16 cellular contexts compared by ENCODE assay signal in genomic region chr3:70990723-70991122, GRCh38.
DNase-seq lines count a peak whose midpoint lies in the region; ATAC-seq, FAIRE-seq and TF ChIP-seq lines count a peak whose summit lies in the region.
"Had no signal": no experiment of that assay in that cellular context is flagged by ENCODE, and none has a peak within 500 bp of the region (broad histone marks: within the 10 kb centered on the region; RNA-seq: fewer than 3 reads in every experiment).

No MANE protein-coding gene starts in this region.

- H3K36me3 Mint-ChIP-seq in astrocyte (ENCODE audit: low read depth, unreplicated experiment): peaks cover 23% of the 10 kb centered on the region
- H3K36me3 Mint-ChIP-seq in natural killer cell treated with Interleukin-12 subunit alpha and Interleukin-12 subunit beta and Interleukin-15 and Interleukin-18, amount 100 ng/mL, for 72 hours: peaks cover 15% of the 10 kb centered on the region

- H3K4me1 ChIP-seq in ACC112 (ENCODE audit: control insufficient read depth, insufficient read depth, low read length, unreplicated experiment): peaks cover 41% of the 10 kb centered on the region
- H3K4me1 ChIP-seq in astrocyte (ENCODE audit: insufficient read depth, low read length): peaks cover 37% of the 10 kb centered on the region
- H3K4me1 ChIP-seq in tibial nerve: peaks cover 0 to 21% (median 4%) of the 10 kb centered on the region in 4 donors

- peak overlapping the region; percentile 83 for H3K27ac ChIP-seq in ACC112 (ENCODE audit: low read depth, low read length)
- peak overlapping the region; percentile 66 for H3K27ac ChIP-seq in astrocyte (ENCODE audit: low read depth, low read length)
- H3K27ac ChIP-seq in tibial nerve: peak overlapping the region in 1 of 4 donors; percentile 39
- H3K27ac ChIP-seq: adrenal gland; BLaER1 treated with 17β-estradiol and CSF1 and Interleukin-3, amounts not matched to agents 10 nM and 100 nM had no signal

- H3K4me3 Mint-ChIP-seq in astrocyte (ENCODE audit: unreplicated experiment): no peak overlapping the region
- peak overlapping the region; percentile 56 for H3K4me3 Mint-ChIP-seq in natural killer cell treated with Interleukin-12 subunit alpha and Interleukin-12 subunit beta and Interleukin-15 and Interleukin-18, amount 100 ng/mL, for 72 hours

- no peaks in the 10 kb centered on the region for H3K9me3 ChIP-seq in astrocyte (ENCODE audit: insufficient read depth, low read depth, low read length)
- H3K9me3 ChIP-seq in tibial nerve: no peaks in the 10 kb centered on the region
- H3K9me3 ChIP-seq: adrenal gland had no signal

- H3K9me3 Mint-ChIP-seq in astrocyte (ENCODE audit: unreplicated experiment): no peaks in the 10 kb centered on the region
- H3K9me3 Mint-ChIP-seq in natural killer cell treated with Interleukin-12 subunit alpha and Interleukin-12 subunit beta and Interleukin-15 and Interleukin-18, amount 100 ng/mL, for 72 hours: no peaks in the 10 kb centered on the region

- H3K4me1 Mint-ChIP-seq in astrocyte (ENCODE audit: low read depth, unreplicated experiment): peaks cover 54% of the 10 kb centered on the region
- H3K4me1 Mint-ChIP-seq in natural killer cell treated with Interleukin-12 subunit alpha and Interleukin-12 subunit beta and Interleukin-15 and Interleukin-18, amount 100 ng/mL, for 72 hours (ENCODE audit: low read depth in 2 of 2): peaks cover 29 to 30% of the 10 kb centered on the region in 2 donors

- TF ChIP-seq CTCF in astrocyte (IDR thresholded peaks at IDR 0.05; ENCODE audit: insufficient read depth, low read depth, low read length): no peak
- TF ChIP-seq CTCF in tibial nerve (IDR thresholded peaks at IDR 0.05): no peak

- H3K4me3 ChIP-seq in ACC112 (ENCODE audit: low read depth, low read length) (no peak overlapping the region; the same call in 1 of the 2 replicates), astrocyte (ENCODE audit: insufficient read depth, low read depth, low read length) (no peak overlapping the region), tibial nerve (no peak overlapping the region)
- H3K4me3 ChIP-seq in Jurkat, Clone E6-1 (ENCODE audit: low read length): no peak overlapping the region
- H3K4me3 ChIP-seq: adrenal gland; BLaER1 treated with 17β-estradiol and CSF1 and Interleukin-3, amounts not matched to agents 10 nM and 100 nM had no signal

- 74 to 78% methylated on average over 5 of the region's 5 CpGs for WGBS in tibial nerve, 2 donors

- H4K20me1 ChIP-seq in astrocyte (ENCODE audit: insufficient read depth, low read length): no peaks in the 10 kb centered on the region
- H4K20me1 ChIP-seq: BLaER1 treated with 17β-estradiol and CSF1 and Interleukin-3, amounts not matched to agents 10 nM and 100 nM had no signal

- peak in 1 of 2 donors; percentile 51 for ATAC-seq in natural killer cell treated with Interleukin-12 subunit alpha and Interleukin-12 subunit beta and Interleukin-15 and Interleukin-18, amount 100 ng/mL, for 72 hours
- no peak for ATAC-seq in HG02798 (IDR thresholded peaks at IDR 0.05; ENCODE audit: poor library complexity, unreplicated experiment)

- peaks cover 38% of the 10 kb centered on the region for H3K79me2 ChIP-seq in ACC112 (ENCODE audit: control insufficient read depth, insufficient read depth, low read length, unreplicated experiment)
- peaks cover 61% of the 10 kb centered on the region for H3K79me2 ChIP-seq in astrocyte (ENCODE audit: insufficient read depth, low read length)

- FAIRE-seq in astrocyte (lab: Jason Lieb, UNC): no peak

- peak overlapping the region; percentile 74 for H3K27ac Mint-ChIP-seq in astrocyte (ENCODE audit: unreplicated experiment)
- H3K27ac Mint-ChIP-seq in natural killer cell treated with Interleukin-12 subunit alpha and Interleukin-12 subunit beta and Interleukin-15 and Interleukin-18, amount 100 ng/mL, for 72 hours: peak overlapping the region; percentile 49 to 92

- no peak for TF ChIP-seq EP300 in tibial nerve (IDR thresholded peaks at IDR 0.05)

- peak overlapping the region; percentile 1 for H3K9ac ChIP-seq in astrocyte (ENCODE audit: low read length)
- H3K9ac ChIP-seq: BLaER1 treated with 17β-estradiol and CSF1 and Interleukin-3, amounts not matched to agents 10 nM and 100 nM had no signal

- no peaks in the 10 kb centered on the region for H3K27me3 Mint-ChIP-seq in astrocyte (ENCODE audit: low read depth, unreplicated experiment)
- no peaks in the 10 kb centered on the region for H3K27me3 Mint-ChIP-seq in natural killer cell treated with Interleukin-12 subunit alpha and Interleukin-12 subunit beta and Interleukin-15 and Interleukin-18, amount 100 ng/mL, for 72 hours
- H3K27me3 Mint-ChIP-seq: activated CD4-positive, alpha-beta T cell treated with anti-CD3 and anti-CD28 coated beads, Interleukin-2, amount 10 ng/mL, durations not matched to agents 7 days and 5 days had no signal

- TF ChIP-seq POLR2A in erythroblast (IDR thresholded peaks at IDR 0.05; ENCODE audit: low read length): no peak
- TF ChIP-seq POLR2A in tibial nerve (IDR thresholded peaks at IDR 0.05): no peak

- H3K4me2 ChIP-seq in astrocyte (ENCODE audit: low read length): no peak overlapping the region
- H3K4me2 ChIP-seq: BLaER1 treated with 17β-estradiol and CSF1 and Interleukin-3, amounts not matched to agents 10 nM and 100 nM had no signal

- H2AFZ ChIP-seq in ACC112 (ENCODE audit: low read length, unreplicated experiment) (no peak overlapping the region), astrocyte (ENCODE audit: low read depth, low read length) (no peak overlapping the region)

- peaks cover 61% of the 10 kb centered on the region for H3K36me3 ChIP-seq in ACC112 (ENCODE audit: insufficient read depth, low read length)
- H3K36me3 ChIP-seq in astrocyte (ENCODE audit: insufficient read depth, low read length): peaks cover 39% of the 10 kb centered on the region
- H3K36me3 ChIP-seq in tibial nerve: peaks cover 0 to 33% (median 6%) of the 10 kb centered on the region in 3 donors
- H3K36me3 ChIP-seq: adrenal gland had no signal

- H3K27me3 ChIP-seq in ACC112 (ENCODE audit: insufficient read depth, low read length): no peaks in the 10 kb centered on the region
- H3K27me3 ChIP-seq in astrocyte (ENCODE audit: insufficient read depth, low read length): no peaks in the 10 kb centered on the region
- H3K27me3 ChIP-seq in tibial nerve: no peaks in the 10 kb centered on the region
- H3K27me3 ChIP-seq: adrenal gland; BLaER1 treated with 17β-estradiol and CSF1 and Interleukin-3, amounts not matched to agents 10 nM and 100 nM had no signal

- DNase-seq in Jurkat, Clone E6-1 (ENCODE audit: low read depth, low spot score): peak; percentile 12
- DNase-seq in astrocyte (ENCODE audit: low read depth): peak; percentile 58
- DNase-seq in natural killer cell treated with Interleukin-12 subunit alpha and Interleukin-12 subunit beta and Interleukin-15 and Interleukin-18, amount 100 ng/mL, for 72 hours (ENCODE audit: low spot score): no peak
- no peak for DNase-seq in erythroblast (lab: John Stamatoyannopoulos, UW)
- no peak for DNase-seq in tibial nerve (ENCODE audit: low spot score in 2 of 2)
- no peak for DNase-seq in CD1c-positive myeloid dendritic cell (ENCODE audit: extremely low spot score)
- DNase-seq: activated CD4-positive, alpha-beta T cell treated with anti-CD3 and anti-CD28 coated beads, Interleukin-2, amount 10 ng/mL, durations not matched to agents 7 days and 5 days; adrenal gland; effector CD4-positive, alpha-beta T cell; head of caudate nucleus; NCI-H187; NCI-H82; posterior cingulate gyrus had no signal

Comparison
In these comparisons a context has a peak if more than half of its experiments do, and no peak if none do; other contexts are left out.
1. DNase-seq: peak in Jurkat, Clone E6-1 (single experiment) and astrocyte (single experiment); none in natural killer cell treated with Interleukin-12 subunit alpha and Interleukin-12 subunit beta and Interleukin-15 and Interleukin-18, amount 100 ng/mL, for 72 hours (single experiment), erythroblast (0 of 2), tibial nerve (0 of 2) and CD1c-positive myeloid dendritic cell (single experiment).